ENCODE assay signal across 11 cellular contexts in the genomic region with DNA sequence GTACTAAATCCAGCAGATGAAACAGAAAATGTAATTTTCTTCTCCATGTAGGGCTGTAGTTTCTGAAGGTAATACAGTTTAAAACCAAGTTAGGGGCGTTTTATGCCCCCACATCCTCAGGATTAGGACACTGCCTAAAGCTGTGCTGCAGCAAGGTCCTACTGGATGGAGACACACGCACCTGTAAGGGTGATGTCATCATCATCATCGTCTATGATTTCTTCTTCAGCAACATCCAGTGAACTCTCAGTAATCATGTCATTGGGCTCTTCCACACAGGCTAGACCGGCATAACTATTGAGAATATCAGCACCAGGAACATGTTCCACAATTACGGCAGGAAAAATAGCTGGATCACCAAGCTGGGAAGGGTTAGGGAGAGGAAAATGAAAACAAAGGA.
"Had no signal": no experiment of that assay in that cellular context is flagged by ENCODE, and none has a peak within 500 bp of the region (broad histone marks: within the 10 kb centered on the region; RNA-seq: fewer than 3 reads in every experiment).

No MANE protein-coding gene starts in this region.

- H3K4me3 ChIP-seq: mucosa of descending colon, ovary, stomach, thoracic aorta had no signal

- H3K27ac ChIP-seq: brain microvascular endothelial cell, ovary, stomach, thoracic aorta had no signal

- H3K9me3 ChIP-seq: mucosa of descending colon, ovary, stomach, thoracic aorta had no signal

- H3K27ac Mint-ChIP-seq: activated naive CD4-positive, alpha-beta T cell treated with anti-CD3 and anti-CD28 coated beads, Interleukin-2, amount 10 ng/mL, durations not matched to agents 7 days and 5 days had no signal

- DNase-seq: activated CD4-positive, alpha-beta T cell treated with anti-CD3 and anti-CD28 coated beads, Interleukin-2, amount 50 U/mL, for 48 hours; activated naive CD4-positive, alpha-beta T cell treated with anti-CD3 and anti-CD28 coated beads, Interleukin-2, amount 10 ng/mL, durations not matched to agents 7 days and 5 days; brain microvascular endothelial cell; foreskin melanocyte; islet precursor cell; mucosa of descending colon; ovary; stimulated activated CD4-positive, alpha-beta T cell treated with anti-CD3 and anti-CD28 coated beads, Interleukin-4, amount 100 ng/mL, for 24 hours; stomach had no signal

- H3K36me3 ChIP-seq: ovary, thoracic aorta had no signal

- H3K27me3 ChIP-seq: brain microvascular endothelial cell, ovary, stomach had no signal

- H3K4me3 Mint-ChIP-seq: activated naive CD4-positive, alpha-beta T cell treated with anti-CD3 and anti-CD28 coated beads, Interleukin-2, amount 10 ng/mL, durations not matched to agents 7 days and 5 days had no signal

- H3K27me3 Mint-ChIP-seq: activated naive CD4-positive, alpha-beta T cell treated with anti-CD3 and anti-CD28 coated beads, Interleukin-2, amount 10 ng/mL, durations not matched to agents 7 days and 5 days had no signal

- H3K9me3 Mint-ChIP-seq: activated naive CD4-positive, alpha-beta T cell treated with anti-CD3 and anti-CD28 coated beads, Interleukin-2, amount 10 ng/mL, durations not matched to agents 7 days and 5 days had no signal

- ATAC-seq: left lobe of liver, mucosa of descending colon had no signal
